In genomic region chr22:23269441-23270211, GRCh38 we compare ENCODE assay signal across 15 cellular contexts.
DNase-seq lines count a peak whose midpoint lies in the region; ATAC-seq and FAIRE-seq lines count a peak whose summit lies in the region.
"Had no signal": no experiment of that assay in that cellular context is flagged by ENCODE, and none has a peak within 500 bp of the region (broad histone marks: within the 10 kb centered on the region; RNA-seq: fewer than 3 reads in every experiment).

No MANE protein-coding gene starts in this region.

- peak; percentile 44 for ATAC-seq in T-helper 17 cell
- ATAC-seq in HG02973 (IDR thresholded peaks at IDR 0.05; ENCODE audit: unreplicated experiment): no peak
- ATAC-seq in GM21723 (IDR thresholded peaks at IDR 0.05; ENCODE audit: unreplicated experiment): no peak
- ATAC-seq: T-cell had no signal

- H3K23ac ChIP-seq in mesenchymal stem cell (ENCODE audit: low read length in 2 of 2): no peak overlapping the region

- WGBS in mesenchymal stem cell: 84% methylated on average over 18 of the region's 18 CpGs

- H4K91ac ChIP-seq in mesenchymal stem cell (ENCODE audit: low read length): no peak overlapping the region

- no peak overlapping the region for H3K14ac ChIP-seq in mesenchymal stem cell (ENCODE audit: low read length in 2 of 2)

- CTCF ChIA-PET in CD8-positive, alpha-beta memory T cell (lab: Charles Lee): interaction anchor here (1.2 to 2.3 kb wide), 2 partner anchors 12 kb away, joined by 3 to 8 read pairs; no protein-coding TSS in a partner anchor

- peaks cover 1% of the 10 kb centered on the region for H3K79me1 ChIP-seq in mesenchymal stem cell (replicated peaks; ENCODE audit: low read length, poor library complexity, severe bottlenecking)

- H2AFZ ChIP-seq in mesenchymal stem cell (ENCODE audit: low read depth, low read length): no peak overlapping the region

- H3K4me2 ChIP-seq in BLaER1 (peak overlapping the region; percentile 85), mesenchymal stem cell (ENCODE audit: low read length, poor library complexity, severe bottlenecking) (no peak overlapping the region)

- no peaks in the 10 kb centered on the region for H3K9me3 Mint-ChIP-seq in CD8-positive, alpha-beta memory T cell
- H3K9me3 Mint-ChIP-seq: T-cell had no signal

- POLR2A ChIA-PET in CD8-positive, alpha-beta memory T cell (lab: Charles Lee): no interaction called here

- H3K18ac ChIP-seq in mesenchymal stem cell (ENCODE audit: low read depth in 1 of 2, low read length in 2 of 2): no peak overlapping the region

- peak overlapping the region; percentile 35 for H3K4me3 ChIP-seq in BLaER1
- no peak overlapping the region for H3K4me3 ChIP-seq in CD8-positive, alpha-beta memory T cell (ENCODE audit: low read length)
- no peak overlapping the region for H3K4me3 ChIP-seq in mesenchymal stem cell (ENCODE audit: insufficient read depth in 1 of 2, low read depth in 1 of 2, low read length in 2 of 2)
- H3K4me3 ChIP-seq: prostate gland had no signal

- H3K27ac ChIP-seq in BLaER1: peak overlapping the region; percentile 85
- H3K27ac ChIP-seq in layer of hippocampus (ENCODE audit: low read depth, low read length): peak overlapping the region; percentile 10
- H3K27ac ChIP-seq in CD8-positive, alpha-beta memory T cell (ENCODE audit: low read depth, low read length): no peak overlapping the region
- no peak overlapping the region for H3K27ac ChIP-seq in mesenchymal stem cell (ENCODE audit: low read length, poor library complexity, severe bottlenecking)
- H3K27ac ChIP-seq: prostate gland had no signal

- peaks cover 82% of the 10 kb centered on the region for H3K36me3 ChIP-seq in BLaER1
- H3K36me3 ChIP-seq in CD8-positive, alpha-beta memory T cell (ENCODE audit: insufficient read depth, low read length): peaks cover 41% of the 10 kb centered on the region
- H3K36me3 ChIP-seq in mesenchymal stem cell (ENCODE audit: control insufficient read depth in 1 of 2, insufficient read depth in 2 of 2, low read depth in 1 of 2, low read length in 2 of 2): peaks cover 75 to 81% of the 10 kb centered on the region in 2 experiments

- no peak overlapping the region for H4K8ac ChIP-seq in mesenchymal stem cell (ENCODE audit: low read length)

- H3K27ac Mint-ChIP-seq in T-helper 17 cell: peak overlapping the region; percentile 59
- H3K27ac Mint-ChIP-seq in CD8-positive, alpha-beta memory T cell: peak overlapping the region in 1 of 8 donors; percentile 80

- no peak overlapping the region for H2BK12ac ChIP-seq in mesenchymal stem cell (ENCODE audit: low read length in 2 of 2)

- peaks cover 8% of the 10 kb centered on the region for H3K4me1 Mint-ChIP-seq in T-helper 17 cell
- no peaks in the 10 kb centered on the region for H3K4me1 Mint-ChIP-seq in CD8-positive, alpha-beta memory T cell

- H3K27me3 Mint-ChIP-seq in T-helper 17 cell: no peaks in the 10 kb centered on the region
- no peaks in the 10 kb centered on the region for H3K27me3 Mint-ChIP-seq in CD8-positive, alpha-beta memory T cell
- H3K27me3 Mint-ChIP-seq: T-cell had no signal

- peak overlapping the region; percentile 66; the same call in 1 of the 2 replicates for H3K9ac ChIP-seq in BLaER1
- no peak overlapping the region for H3K9ac ChIP-seq in mesenchymal stem cell (ENCODE audit: low read length)

- no peak overlapping the region for H3K4me3 Mint-ChIP-seq in T-helper 17 cell
- H3K4me3 Mint-ChIP-seq in CD8-positive, alpha-beta memory T cell: no peak overlapping the region
- H3K4me3 Mint-ChIP-seq: T-cell had no signal

- no peak overlapping the region for H2BK120ac ChIP-seq in mesenchymal stem cell (ENCODE audit: low read depth, low read length)

- peaks cover 100% of the 10 kb centered on the region for H4K20me1 ChIP-seq in BLaER1

- H3K9me3 ChIP-seq in BLaER1 (no peaks in the 10 kb centered on the region), T-helper 17 cell (ENCODE audit: control insufficient read depth, low read length, poor library complexity, severe bottlenecking) (no peaks in the 10 kb centered on the region), mesenchymal stem cell (ENCODE audit: control insufficient read depth, low read length) (no peaks in the 10 kb centered on the region)
- no peaks in the 10 kb centered on the region for H3K9me3 ChIP-seq in CD8-positive, alpha-beta memory T cell (ENCODE audit: low read length)
- H3K9me3 ChIP-seq: prostate gland had no signal

- no peaks in the 10 kb centered on the region for H3K27me3 ChIP-seq in BLaER1
- H3K27me3 ChIP-seq in layer of hippocampus (ENCODE audit: control insufficient read depth, insufficient read depth, low read length): no peaks in the 10 kb centered on the region
- H3K27me3 ChIP-seq in CD8-positive, alpha-beta memory T cell (ENCODE audit: insufficient read depth, low read length, poor library complexity, severe bottlenecking): no peaks in the 10 kb centered on the region
- H3K27me3 ChIP-seq in mesenchymal stem cell (ENCODE audit: control insufficient read depth in 1 of 2, insufficient read depth in 1 of 2, low read length in 2 of 2): no peaks in the 10 kb centered on the region

- no peaks in the 10 kb centered on the region for H3K36me3 Mint-ChIP-seq in T-helper 17 cell (ENCODE audit: low read depth)
- peaks cover 0 to 89% (median 10%) of the 10 kb centered on the region in 3 donors for H3K36me3 Mint-ChIP-seq in CD8-positive, alpha-beta memory T cell

- no peak overlapping the region for H2BK15ac ChIP-seq in mesenchymal stem cell (ENCODE audit: low read depth, poor library complexity, severe bottlenecking)

- no peak overlapping the region for H3K4ac ChIP-seq in mesenchymal stem cell (ENCODE audit: low read depth in 1 of 2, low read length in 2 of 2)

- H2AK5ac ChIP-seq in mesenchymal stem cell (ENCODE audit: low read length, severe bottlenecking): no peak overlapping the region

- FAIRE-seq in GM19239 (lab: Jason Lieb, UNC): no peak
- FAIRE-seq: astrocyte, RCC 7860 had no signal

- DNase-seq in GM19239 (ENCODE audit: insufficient read length, low spot score) (peak; percentile 50), T-helper 17 cell (no peak), mesenchymal stem cell (no peak)
- DNase-seq in CD8-positive, alpha-beta memory T cell: no peak
- DNase-seq: activated CD4-positive, alpha-beta T cell treated with anti-CD3 and anti-CD28 coated beads for 48 hours; MV-4-11; NCI-H524 treated with DMSO at 0.1 percent for 48 hours; T-cell had no signal

- H2BK5ac ChIP-seq in mesenchymal stem cell (ENCODE audit: low read depth, low read length, poor library complexity, severe bottlenecking): no peak overlapping the region

- peaks cover 97% of the 10 kb centered on the region for H3K4me1 ChIP-seq in BLaER1
- H3K4me1 ChIP-seq in CD8-positive, alpha-beta memory T cell (ENCODE audit: insufficient read depth, low read length): peaks cover 2% of the 10 kb centered on the region
- H3K4me1 ChIP-seq in mesenchymal stem cell (ENCODE audit: control insufficient read depth, insufficient read depth, low read depth, low read length): peaks cover 3% of the 10 kb centered on the region
- H3K4me1 ChIP-seq: prostate gland had no signal

Comparison
In these comparisons a context has a peak if more than half of its experiments do, and no peak if none do; other contexts are left out.
1. H3K27ac ChIP-seq: peak in BLaER1 (single experiment) and layer of hippocampus (single experiment); none in CD8-positive, alpha-beta memory T cell (single experiment) and mesenchymal stem cell (single experiment).